ENCODE assay signal across 8 cellular contexts in genomic region chr4:39978378-39978775, GRCh38. TPM values are rescaled to one million over a fixed set of nuclear protein-coding genes. Genes with fewer than 3 reads are reported as not detected.
DNase-seq lines count a peak whose midpoint lies in the region; ATAC-seq, FAIRE-seq and TF ChIP-seq lines count a peak whose summit lies in the region.

No MANE protein-coding gene starts in this region.

- peaks cover 20% of the 10 kb centered on the region for H4K20me1 ChIP-seq in GM23338 (replicated peaks; ENCODE audit: insufficient read depth)

- peak overlapping the region; percentile 85 for H3K4me3 Mint-ChIP-seq in GM23338

- H3K27ac Mint-ChIP-seq in GM23338: peak overlapping the region; percentile 92

- DNase-seq in GM23338 (ENCODE audit: low spot score): no peak
- DNase-seq in frontal cortex (ENCODE audit: low spot score in 2 of 2): no peak
- no peak for DNase-seq in activated gamma-delta T cell treated with Interleukin-2 at 50 U/mL for 16 hours
- no peak for DNase-seq in GM19240 (ENCODE audit: insufficient read length, low spot score)

- 0 out of 2 replicates have a peak, but pooled peaks cover 3% of the 10 kb centered on the region for H3F3A ChIP-seq in GM23338 (replicated peaks; ENCODE audit: low read depth)

- no peaks in the 10 kb centered on the region for H3K9me3 Mint-ChIP-seq in GM23338

- peaks cover 29% of the 10 kb centered on the region for H3K36me3 Mint-ChIP-seq in GM23338 (ENCODE audit: low read depth)

- H3K27me3 ChIP-seq in GM23338 (ENCODE audit: insufficient read depth) (no peaks in the 10 kb centered on the region), skeletal muscle tissue (ENCODE audit: control insufficient read depth in 3 of 3, insufficient read depth in 3 of 3, low read length in 3 of 3) (no peaks in the 10 kb centered on the region)

- H3K36me3 ChIP-seq in GM23338 (ENCODE audit: insufficient read depth): peaks cover 19% of the 10 kb centered on the region
- H3K36me3 ChIP-seq in skeletal muscle tissue (ENCODE audit: control insufficient read depth in 3 of 3, insufficient read depth in 3 of 3, low read length in 3 of 3): peaks cover 2 to 5% (median 3%) of the 10 kb centered on the region in 3 donors

- no peak for TF ChIP-seq CTCF in GM23338 (conservative IDR thresholded peaks at IDR 0.05; ENCODE audit: low read depth in 2 of 2)
- no peak for TF ChIP-seq CTCF in WI38 (IDR thresholded peaks at IDR 0.05; ENCODE audit: low read depth, low read length)

- H3K9me2 ChIP-seq in GM23338 (ENCODE audit: insufficient read depth): no peaks in the 10 kb centered on the region

- peaks cover 11% of the 10 kb centered on the region for H3K27me3 Mint-ChIP-seq in GM23338 (ENCODE audit: insufficient read depth, low read depth, poor library complexity)

- peak overlapping the region; percentile 97 for H3K27ac ChIP-seq in GM23338 (ENCODE audit: low read depth)
- H3K27ac ChIP-seq in skeletal muscle tissue (ENCODE audit: low read depth, low read length): peak overlapping the region; percentile 67

- no peaks in the 10 kb centered on the region for H3K9me3 ChIP-seq in skeletal muscle tissue (ENCODE audit: control insufficient read depth in 3 of 3, low read length in 3 of 3)

- H3K79me2 ChIP-seq in GM23338 (replicated peaks; ENCODE audit: insufficient read depth): peaks cover 35% of the 10 kb centered on the region

- H3K4me1 ChIP-seq in GM23338 (ENCODE audit: insufficient read depth): 0 out of 2 replicates have a peak, but pooled peaks cover 7% of the 10 kb centered on the region
- H3K4me1 ChIP-seq in skeletal muscle tissue (ENCODE audit: control insufficient read depth in 3 of 3, insufficient read depth in 3 of 3, low read length in 3 of 3): peaks cover 3 to 11% (median 8%) of the 10 kb centered on the region in 3 donors

- peak overlapping the region; percentile 91 for H3K4me2 ChIP-seq in GM23338

- FAIRE-seq in frontal cortex (lab: Jason Lieb, UNC): peak; percentile 87

- H3K4me1 Mint-ChIP-seq in GM23338: peaks cover 14% of the 10 kb centered on the region

- H3K9ac ChIP-seq in skeletal muscle tissue (ENCODE audit: low read depth in 1 of 3, low read length in 3 of 3): peak overlapping the region; percentile 73 to 90 (median 85)

- peak overlapping the region; percentile 100 for H2AFZ ChIP-seq in GM23338

- no peak for ATAC-seq in GM23338
- ATAC-seq in GM18868 (IDR thresholded peaks at IDR 0.05; ENCODE audit: unreplicated experiment): no peak
- no peak for ATAC-seq in GM19397 (IDR thresholded peaks at IDR 0.05; ENCODE audit: unreplicated experiment)

- peak overlapping the region; percentile 93 for H3K4me3 ChIP-seq in GM23338
- H3K4me3 ChIP-seq in WI38 (ENCODE audit: low read depth, low read length): peak overlapping the region; percentile 59
- peak overlapping the region; percentile 83 to 85 (median 85) for H3K4me3 ChIP-seq in skeletal muscle tissue (ENCODE audit: low read length in 3 of 3)

TF ChIP-seq in GM23338, 12 proteins besides CTCF, POLR2A, EP300 and RAD21 (continues in another document):
- no peak for TF ChIP-seq EZH2 (IDR thresholded peaks at IDR 0.05; ENCODE audit: low read depth, unreplicated experiment)
- TF ChIP-seq ZNF114 (CRISPR knock-in tag; IDR thresholded peaks at IDR 0.05): no peak
- TF ChIP-seq JUNB (IDR thresholded peaks at IDR 0.05; ENCODE audit: unreplicated experiment): no peak
- no peak for TF ChIP-seq CREB1 (CRISPR knock-in tag; IDR thresholded peaks at IDR 0.05; ENCODE audit: low read depth)
- TF ChIP-seq ETS1 (IDR thresholded peaks at IDR 0.05): no peak
- TF ChIP-seq ZNF331 (CRISPR knock-in tag; IDR thresholded peaks at IDR 0.05; ENCODE audit: low read depth): no peak
- TF ChIP-seq NANOG (IDR thresholded peaks at IDR 0.05; ENCODE audit: borderline replicate concordance): no peak
- no peak for TF ChIP-seq EZH2phosphoT487 (IDR thresholded peaks at IDR 0.05; ENCODE audit: unreplicated experiment)
- TF ChIP-seq STAT1 (IDR thresholded peaks at IDR 0.05; ENCODE audit: unreplicated experiment): no peak
- no peak for TF ChIP-seq REST (IDR thresholded peaks at IDR 0.05; ENCODE audit: unreplicated experiment)
- TF ChIP-seq POLR2AphosphoS5 (IDR thresholded peaks at IDR 0.05; ENCODE audit: low read depth): no peak

RNA-seq across cellular contexts. Expression of gene PDS5A, which starts 0.7 kb away (rescaled TPM):
- 72.4 and 91.9 TPM in 2 replicates for total RNA-seq in GM23338 (2014; rRNA removed; shearing (Covaris generic))
- 20.1 and 22.1 TPM in 2 replicates for polyA plus RNA-seq in GM23338 (2016; fragmentation: Nextera tagmentation; extraction: Ambion mirVana)
- total RNA-seq in frontal cortex (70.9 TPM), skeletal muscle tissue (56.4 TPM)
